Comparison of ENCODE assay signal across 8 cellular contexts in genomic region chr13:49935171-49936084, GRCh38. TPM values are rescaled to one million over a fixed set of nuclear protein-coding genes. Genes with fewer than 3 reads are reported as not detected.
DNase-seq lines count a peak whose midpoint lies in the region; ATAC-seq and TF ChIP-seq lines count a peak whose summit lies in the region.

No MANE protein-coding gene starts in this region.

- H3K9me3 ChIP-seq in BLaER1 (no peaks in the 10 kb centered on the region), adipocyte (ENCODE audit: control insufficient read depth, low read length) (no peaks in the 10 kb centered on the region), right cardiac atrium (ENCODE audit: control insufficient read depth, low read length) (no peaks in the 10 kb centered on the region), psoas muscle (no peaks in the 10 kb centered on the region)

- DNase-seq in RPMI8226 (peak; percentile 54), adipocyte (ENCODE audit: low read depth) (peak; percentile 76), right cardiac atrium (peak in 2 of 3 donors; percentile 55 to 77), psoas muscle (peak in 1 of 2 donors; percentile 57), NCI-H1105 treated with DMSO at 0.1 percent for 48 hours (lab: John Stamatoyannopoulos, UW) (no peak)

- peak overlapping the region; percentile 89 for H3K9ac ChIP-seq in BLaER1
- peak overlapping the region; percentile 91 for H3K9ac ChIP-seq in adipocyte (ENCODE audit: low read length)

- H3K27ac ChIP-seq in BLaER1 (peak overlapping the region; percentile 89), right cardiac atrium (ENCODE audit: low read length) (peak overlapping the region; percentile 63), psoas muscle (peak overlapping the region; percentile 92)

- ATAC-seq in GM19023 (IDR thresholded peaks at IDR 0.05; ENCODE audit: unreplicated experiment) (peak; percentile 22), HG03159 (IDR thresholded peaks at IDR 0.05; ENCODE audit: unreplicated experiment) (peak; percentile 7), right cardiac atrium (peak; percentile 43 to 63), psoas muscle (peak; percentile 11 to 40 (median 16))

- peak overlapping the region; percentile 96 for H3K4me3 ChIP-seq in BLaER1
- peak overlapping the region; percentile 98 for H3K4me3 ChIP-seq in adipocyte (ENCODE audit: low read length)
- H3K4me3 ChIP-seq in right cardiac atrium (ENCODE audit: low read length), result peak overlapping the region; percentile 80
- peak overlapping the region; percentile 90 for H3K4me3 ChIP-seq in psoas muscle

- H3K4me1 ChIP-seq in BLaER1 (peaks cover 49% of the 10 kb centered on the region), adipocyte (ENCODE audit: control insufficient read depth, insufficient read depth, low read length) (peaks cover 16% of the 10 kb centered on the region), right cardiac atrium (ENCODE audit: control insufficient read depth, insufficient read depth, low read length) (no peaks in the 10 kb centered on the region), psoas muscle (peaks cover 29% of the 10 kb centered on the region)

- peaks cover 9% of the 10 kb centered on the region; the same call in 1 of the 2 replicates for H3K36me3 ChIP-seq in BLaER1
- H3K36me3 ChIP-seq in adipocyte (ENCODE audit: control insufficient read depth, insufficient read depth, low read length, severe bottlenecking), result peaks cover 5% of the 10 kb centered on the region
- H3K36me3 ChIP-seq in psoas muscle (ENCODE audit: insufficient read depth in 1 of 2, low read depth in 1 of 2), result peaks cover 0 to 11% of the 10 kb centered on the region in 2 donors

- TF ChIP-seq CTCF in psoas muscle (IDR thresholded peaks at IDR 0.05), result no peak

- intact Hi-C loops in right cardiac atrium (cut with DNase I) (no loop called here), psoas muscle (cut with DNase I) (loop anchor here (5.0 to 10.0 kb wide), 2 partner anchors 281 to 977 kb away; no protein-coding TSS in a partner anchor)

- H4K20me1 ChIP-seq in BLaER1, result no peaks in the 10 kb centered on the region

- WGBS in right cardiac atrium, result 2% methylated on average over 35 of the region's 35 CpGs
- 2% methylated on average over 31 to 35 of the region's 35 CpGs for WGBS in psoas muscle, 3 donors

- H3K27me3 ChIP-seq in BLaER1 (no peaks in the 10 kb centered on the region), adipocyte (replicated peaks; ENCODE audit: control insufficient read depth, insufficient read depth, low read length) (no peaks in the 10 kb centered on the region), right cardiac atrium (ENCODE audit: control insufficient read depth, insufficient read depth) (no peaks in the 10 kb centered on the region), psoas muscle (ENCODE audit: insufficient read depth in 3 of 3, low read length in 2 of 3) (no peaks in the 10 kb centered on the region)

- peak overlapping the region; percentile 90 for H3K4me2 ChIP-seq in BLaER1

RNA-seq across cellular contexts. Expression of gene SPRYD7, which starts 0.7 kb away (rescaled TPM):
- 10 to 100 TPM in 3 of 4 donors, 1 to 10 TPM in 1; 9.8 to 12.0 (median 11.5) TPM for total RNA-seq in right cardiac atrium
- 13.9 TPM for polyA plus RNA-seq in right cardiac atrium
- total RNA-seq in psoas muscle, result 10 to 100 TPM; 12.3 to 23.8 (median 17.4) TPM
- 10 to 100 TPM in 1 of 3 donors, 1 to 10 TPM in 2; 4.7 to 16.4 (median 7.4) TPM for polyA plus RNA-seq in psoas muscle

Comparison
In these comparisons a context has a peak if more than half of its experiments do, and no peak if none do; other contexts are left out.
1. intact Hi-C loops: an anchor here in psoas muscle (5.0 to 10.0 kb wide); none called in right cardiac atrium.